In the genomic region with DNA sequence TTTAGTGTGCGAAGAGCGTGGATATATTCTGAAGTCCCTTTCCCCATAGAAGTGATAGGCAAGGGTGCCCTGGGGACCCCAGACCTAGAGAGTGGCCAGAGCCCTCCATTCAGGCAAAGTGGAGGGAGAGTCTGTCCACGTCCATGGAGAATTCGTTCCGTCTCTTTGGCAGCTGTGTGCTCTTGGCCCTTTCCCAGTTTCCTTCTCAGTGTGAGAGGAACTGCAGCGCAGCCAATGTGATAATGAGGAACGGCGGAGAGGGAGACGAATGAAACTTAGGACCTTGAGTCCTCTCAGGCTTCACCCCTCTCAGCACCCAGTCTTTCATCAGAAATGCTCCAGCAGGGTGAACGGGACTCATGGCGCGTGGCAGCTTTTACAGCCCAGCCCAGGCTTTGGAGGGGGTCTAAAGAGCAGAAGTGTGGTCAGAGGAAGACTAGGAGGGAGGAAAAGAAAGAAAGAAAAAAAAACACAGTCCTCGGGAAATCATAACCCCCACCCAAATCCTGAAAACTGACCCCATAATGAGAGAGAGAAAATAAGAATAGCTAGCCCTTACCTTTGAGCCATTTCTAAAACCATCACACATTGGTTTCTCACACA, we compare ENCODE assay signal across 8 cellular contexts.
DNase-seq lines count a peak whose midpoint lies in the region; ATAC-seq, FAIRE-seq and TF ChIP-seq lines count a peak whose summit lies in the region.

No MANE protein-coding gene starts in this region.

- peaks cover 2% of the 10 kb centered on the region for H3K27me3 Mint-ChIP-seq in astrocyte (ENCODE audit: low read depth, unreplicated experiment)

- DNase-seq in astrocyte (ENCODE audit: low read depth) (no peak), left colon (peak; percentile 38 to 46), HCEC 1CT (no peak), SK-N-DZ (ENCODE audit: low spot score) (no peak), NCI-H748 (lab: John Stamatoyannopoulos, UW; ENCODE audit: unreplicated experiment) (no peak)

- H3K9ac ChIP-seq in KMS-11: peak overlapping the region; percentile 49; the same call in 1 of the 2 replicates
- H3K9ac ChIP-seq in astrocyte (ENCODE audit: low read length): no peak overlapping the region

- no peak for FAIRE-seq in astrocyte (lab: Jason Lieb, UNC)

- peak; percentile 54 for ATAC-seq in left colon
- no peak for ATAC-seq in HG03520 (IDR thresholded peaks at IDR 0.05; ENCODE audit: unreplicated experiment)

- H3K79me2 ChIP-seq in KMS-11 (ENCODE audit: insufficient read depth, low read depth) (no peaks in the 10 kb centered on the region; the same call in 1 of the 2 replicates), astrocyte (ENCODE audit: insufficient read depth, low read length) (no peaks in the 10 kb centered on the region)

- H2AFZ ChIP-seq in KMS-11 (ENCODE audit: low read depth) (peak overlapping the region; percentile 28; the same call in 1 of the 2 replicates), astrocyte (ENCODE audit: low read depth, low read length) (no peak overlapping the region)

- no peak overlapping the region for H3K27ac Mint-ChIP-seq in astrocyte (ENCODE audit: unreplicated experiment)

- no peaks in the 10 kb centered on the region for H3K9me3 ChIP-seq in astrocyte (ENCODE audit: insufficient read depth, low read depth, low read length)

- intact Hi-C loops in left colon (cut with DNase I, micrococcal nuclease): no loop called here

- no peak for TF ChIP-seq CTCF in KMS-11 (conservative IDR thresholded peaks at IDR 0.05; ENCODE audit: low read depth, low read length)
- no peak for TF ChIP-seq CTCF in astrocyte (IDR thresholded peaks at IDR 0.05; ENCODE audit: insufficient read depth, low read depth, low read length)

- H3K27ac ChIP-seq in KMS-11 (peak overlapping the region; percentile 79), astrocyte (ENCODE audit: low read depth, low read length) (no peak overlapping the region), skin epidermis (peak overlapping the region in 11 of 21 experiments; percentile 2 to 75 (median 37))

- H3K4me1 ChIP-seq in KMS-11 (ENCODE audit: low read depth, poor library complexity, severe bottlenecking) (peaks cover 45% of the 10 kb centered on the region), astrocyte (ENCODE audit: insufficient read depth, low read length) (peaks cover 30% of the 10 kb centered on the region)

- peaks cover 34% of the 10 kb centered on the region for H3K4me1 Mint-ChIP-seq in astrocyte (ENCODE audit: low read depth, unreplicated experiment)

- H4K20me1 ChIP-seq in KMS-11 (ENCODE audit: insufficient read depth): no peaks in the 10 kb centered on the region
- no peaks in the 10 kb centered on the region for H4K20me1 ChIP-seq in astrocyte (ENCODE audit: insufficient read depth, low read length)

- H3K9me3 Mint-ChIP-seq in astrocyte (ENCODE audit: unreplicated experiment): peaks cover 4% of the 10 kb centered on the region

- no peak overlapping the region for H3K4me3 Mint-ChIP-seq in astrocyte (ENCODE audit: unreplicated experiment)

- peaks cover 10% of the 10 kb centered on the region for H3K36me3 Mint-ChIP-seq in astrocyte (ENCODE audit: low read depth, unreplicated experiment)

- H3K4me3 ChIP-seq in KMS-11 (IDR thresholded peaks at IDR 0.05; ENCODE audit: insufficient read depth, low read depth, low read length) (no peak overlapping the region), astrocyte (ENCODE audit: insufficient read depth, low read depth, low read length) (no peak overlapping the region), skin epidermis (no peak overlapping the region)

- H3K27me3 ChIP-seq in KMS-11 (ENCODE audit: insufficient read depth, low read depth) (no peaks in the 10 kb centered on the region), astrocyte (ENCODE audit: insufficient read depth, low read length) (no peaks in the 10 kb centered on the region)

- H3K4me2 ChIP-seq in KMS-11 (peak overlapping the region; percentile 67), astrocyte (ENCODE audit: low read length) (peak overlapping the region; percentile 29)

- H3K36me3 ChIP-seq in KMS-11 (ENCODE audit: insufficient read depth) (no peaks in the 10 kb centered on the region), astrocyte (ENCODE audit: insufficient read depth, low read length) (no peaks in the 10 kb centered on the region)

Comparison
In these comparisons a context has a peak if more than half of its experiments do, and no peak if none do; other contexts are left out.
1. DNase-seq: peak in left colon (2 of 2); none in astrocyte (single experiment), HCEC 1CT (single experiment), SK-N-DZ (single experiment) and NCI-H748 (single experiment).